ENCODE assay signal across 8 cellular contexts in the genomic region with DNA sequence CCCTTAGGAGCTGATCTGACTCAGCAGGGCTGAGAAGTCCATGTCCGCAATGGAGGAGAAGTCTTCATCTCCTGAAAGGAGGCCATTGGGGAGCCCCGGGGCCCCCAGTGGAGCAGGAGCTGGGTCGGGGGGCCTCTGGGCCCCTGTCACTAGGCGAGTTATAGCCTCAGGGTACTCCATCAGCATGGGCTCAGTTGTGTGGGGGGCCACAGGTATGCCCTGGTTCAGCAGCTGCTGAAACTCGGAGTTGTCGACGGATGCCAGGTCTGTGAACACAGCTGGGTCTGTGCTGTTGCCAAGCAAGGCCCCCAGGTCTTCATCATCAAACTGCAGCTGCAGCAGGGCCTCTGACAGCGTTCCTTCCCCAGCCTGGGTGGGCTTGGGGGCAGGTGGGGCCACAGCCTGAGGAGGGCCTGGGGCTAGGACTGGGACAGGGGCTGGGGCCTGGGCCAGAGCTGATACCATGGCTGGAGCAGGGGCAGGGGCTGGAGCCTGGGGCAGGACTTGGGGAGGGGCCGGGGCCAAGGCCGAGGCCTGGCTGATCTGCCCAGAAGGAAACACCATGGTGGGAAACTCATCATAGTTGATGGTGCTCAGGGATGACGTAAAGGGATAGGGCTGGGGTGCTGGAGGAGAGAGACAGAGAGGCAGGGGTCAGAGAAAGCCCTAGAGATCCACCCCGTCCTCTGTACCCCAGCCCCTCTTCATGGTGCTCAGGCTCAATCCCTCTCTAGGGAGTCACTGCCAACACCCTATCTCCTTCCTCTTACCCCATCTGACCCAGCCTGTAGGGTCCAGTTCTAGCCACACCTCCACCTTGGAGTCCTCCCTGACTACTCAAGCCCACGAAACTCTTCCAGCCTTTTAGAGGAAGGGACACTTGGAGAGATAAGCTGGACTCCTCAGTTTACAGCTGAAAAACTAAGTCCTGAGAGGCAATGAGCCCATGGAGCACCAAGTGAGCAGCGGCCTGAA. TPM values are rescaled to one million over a fixed set of nuclear protein-coding genes. Genes with fewer than 3 reads are reported as not detected.
DNase-seq lines count a peak whose midpoint lies in the region; ATAC-seq and TF ChIP-seq lines count a peak whose summit lies in the region.

No MANE protein-coding gene starts in this region.

- CTCF ChIA-PET in WTC11 (lab: Charles Lee), result interaction anchor here (1.2 to 5.0 kb wide), 4 partner anchors 9 to 205 kb away, joined by 3 to 23 read pairs (median 6); a partner anchor contains a TSS

- peaks cover 90% of the 10 kb centered on the region for H3K36me3 Mint-ChIP-seq in activated T-cell treated with anti-CD3 and anti-CD28 coated beads, Interleukin-2, amount 50 U/mL, for 24 hours (ENCODE audit: low read depth)
- peaks cover 53% of the 10 kb centered on the region for H3K36me3 Mint-ChIP-seq in WTC11
- H3K36me3 Mint-ChIP-seq in immature natural killer cell, result peaks cover 12 to 42% (median 33%) of the 10 kb centered on the region in 3 donors
- H3K36me3 Mint-ChIP-seq in stimulated activated naive B cell treated with anti-CD40 and anti-IgM and Interleukin-4, amounts not matched to agents 10 μg/mL and 1 μg/mL and 100 μg/mL, for 72 hours, result peaks cover 53 to 79% of the 10 kb centered on the region in 2 donors

- no peaks in the 10 kb centered on the region for H3K9me3 Mint-ChIP-seq in activated T-cell treated with anti-CD3 and anti-CD28 coated beads, Interleukin-2, amount 50 U/mL, for 24 hours
- no peaks in the 10 kb centered on the region for H3K9me3 Mint-ChIP-seq in WTC11
- H3K9me3 Mint-ChIP-seq in immature natural killer cell, result peaks cover 0 to 5% (median 0%) of the 10 kb centered on the region in 6 donors
- H3K9me3 Mint-ChIP-seq in stimulated activated naive B cell treated with anti-CD40 and anti-IgM and Interleukin-4, amounts not matched to agents 10 μg/mL and 1 μg/mL and 100 μg/mL, for 72 hours, result no peaks in the 10 kb centered on the region

- H3K27me3 Mint-ChIP-seq in activated T-cell treated with anti-CD3 and anti-CD28 coated beads, Interleukin-2, amount 50 U/mL, for 24 hours, result no peaks in the 10 kb centered on the region
- H3K27me3 Mint-ChIP-seq in WTC11 (ENCODE audit: low read depth), result no peaks in the 10 kb centered on the region
- peaks cover 52 to 62% (median 59%) of the 10 kb centered on the region in 3 donors for H3K27me3 Mint-ChIP-seq in immature natural killer cell (ENCODE audit: low read depth in 3 of 3)
- H3K27me3 Mint-ChIP-seq in stimulated activated naive B cell treated with anti-CD40 and anti-IgM and Interleukin-4, amounts not matched to agents 10 μg/mL and 1 μg/mL and 100 μg/mL, for 72 hours, result no peaks in the 10 kb centered on the region

- ATAC-seq in WTC11, result no peak
- ATAC-seq in stimulated activated naive B cell treated with anti-CD40 and anti-IgM and Interleukin-4, amounts not matched to agents 10 μg/mL and 1 μg/mL and 100 μg/mL, for 72 hours (replicated peaks), result no peak
- ATAC-seq in GM18498 (IDR thresholded peaks at IDR 0.05; ENCODE audit: unreplicated experiment), result no peak

- no peak overlapping the region for H3K4me3 Mint-ChIP-seq in activated T-cell treated with anti-CD3 and anti-CD28 coated beads, Interleukin-2, amount 50 U/mL, for 24 hours
- H3K4me3 Mint-ChIP-seq in WTC11, result no peak overlapping the region
- H3K4me3 Mint-ChIP-seq in immature natural killer cell, result peak overlapping the region in 2 of 5 donors; percentile 17 to 21
- peak overlapping the region in 1 of 2 donors; percentile 34 for H3K4me3 Mint-ChIP-seq in stimulated activated naive B cell treated with anti-CD40 and anti-IgM and Interleukin-4, amounts not matched to agents 10 μg/mL and 1 μg/mL and 100 μg/mL, for 72 hours

- peaks cover 74% of the 10 kb centered on the region for H3K4me1 Mint-ChIP-seq in activated T-cell treated with anti-CD3 and anti-CD28 coated beads, Interleukin-2, amount 50 U/mL, for 24 hours (ENCODE audit: low read depth)
- H3K4me1 Mint-ChIP-seq in WTC11 (peaks cover 21% of the 10 kb centered on the region), immature natural killer cell (peaks cover 57 to 83% of the 10 kb centered on the region in 2 donors)
- H3K4me1 Mint-ChIP-seq in stimulated activated naive B cell treated with anti-CD40 and anti-IgM and Interleukin-4, amounts not matched to agents 10 μg/mL and 1 μg/mL and 100 μg/mL, for 72 hours, result peaks cover 48 to 90% of the 10 kb centered on the region in 2 donors

- peak overlapping the region; percentile 97 for H3K27ac Mint-ChIP-seq in activated T-cell treated with anti-CD3 and anti-CD28 coated beads, Interleukin-2, amount 50 U/mL, for 24 hours
- no peak overlapping the region for H3K27ac Mint-ChIP-seq in WTC11
- H3K27ac Mint-ChIP-seq in immature natural killer cell, result peak overlapping the region; percentile 95 to 98 (median 97)
- H3K27ac Mint-ChIP-seq in stimulated activated naive B cell treated with anti-CD40 and anti-IgM and Interleukin-4, amounts not matched to agents 10 μg/mL and 1 μg/mL and 100 μg/mL, for 72 hours, result peak overlapping the region; percentile 97

- DNase-seq in activated T-cell treated with anti-CD3 and anti-CD28 coated beads, Interleukin-2, amount 50 U/mL, for 24 hours, result no peak
- DNase-seq in activated T-cell treated with anti-CD3 and anti-CD28 coated beads for 4 hours (no peak), WTC11 (ENCODE audit: low spot score) (no peak), immature natural killer cell (peak in 1 of 3 donors; percentile 15), iPS-NIHi7 (ENCODE audit: extremely low spot score) (no peak), NCI-H1105 treated with DMSO at 0.1 percent for 48 hours (lab: John Stamatoyannopoulos, UW) (no peak)
- DNase-seq in stimulated activated naive B cell treated with anti-CD40 and anti-IgM and Interleukin-4, amounts not matched to agents 10 μg/mL and 1 μg/mL and 100 μg/mL, for 72 hours, result no peak

- no peak for TF ChIP-seq CTCF in WTC11 (IDR thresholded peaks at IDR 0.05)

- POLR2A ChIA-PET in WTC11 (lab: Charles Lee), result interaction anchor here (2.7 to 3.0 kb wide), 3 partner anchors 8 to 16 kb away, joined by 9 to 20 read pairs (median 16); a partner anchor contains a TSS

TF ChIP-seq in WTC11, 78 proteins besides CTCF, POLR2A, EP300 and RAD21:
- TF ChIP-seq RORB (CRISPR knock-in tag; IDR thresholded peaks at IDR 0.05) (no peak), CREB1 (CRISPR knock-in tag; IDR thresholded peaks at IDR 0.05) (peak; percentile 32; the same call in 1 of the 2 replicates)
- TF ChIP-seq, protein P1, sequence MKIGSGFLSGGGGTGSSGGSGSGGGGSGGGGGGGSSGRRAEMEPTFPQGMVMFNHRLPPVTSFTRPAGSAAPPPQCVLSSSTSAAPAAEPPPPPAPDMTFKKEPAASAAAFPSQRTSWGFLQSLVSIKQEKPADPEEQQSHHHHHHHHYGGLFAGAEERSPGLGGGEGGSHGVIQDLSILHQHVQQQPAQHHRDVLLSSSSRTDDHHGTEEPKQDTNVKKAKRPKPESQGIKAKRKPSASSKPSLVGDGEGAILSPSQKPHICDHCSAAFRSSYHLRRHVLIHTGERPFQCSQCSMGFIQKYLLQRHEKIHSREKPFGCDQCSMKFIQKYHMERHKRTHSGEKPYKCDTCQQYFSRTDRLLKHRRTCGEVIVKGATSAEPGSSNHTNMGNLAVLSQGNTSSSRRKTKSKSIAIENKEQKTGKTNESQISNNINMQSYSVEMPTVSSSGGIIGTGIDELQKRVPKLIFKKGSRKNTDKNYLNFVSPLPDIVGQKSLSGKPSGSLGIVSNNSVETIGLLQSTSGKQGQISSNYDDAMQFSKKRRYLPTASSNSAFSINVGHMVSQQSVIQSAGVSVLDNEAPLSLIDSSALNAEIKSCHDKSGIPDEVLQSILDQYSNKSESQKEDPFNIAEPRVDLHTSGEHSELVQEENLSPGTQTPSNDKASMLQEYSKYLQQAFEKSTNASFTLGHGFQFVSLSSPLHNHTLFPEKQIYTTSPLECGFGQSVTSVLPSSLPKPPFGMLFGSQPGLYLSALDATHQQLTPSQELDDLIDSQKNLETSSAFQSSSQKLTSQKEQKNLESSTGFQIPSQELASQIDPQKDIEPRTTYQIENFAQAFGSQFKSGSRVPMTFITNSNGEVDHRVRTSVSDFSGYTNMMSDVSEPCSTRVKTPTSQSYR (CRISPR knock-in tag; IDR thresholded peaks at IDR 0.05), result peak; percentile 100

RNA-seq across cellular contexts. Expression of a gene that starts 8.1 kb away (rescaled TPM):
- 26.3 to 35.1 TPM (median 29.0 TPM) in 3 replicates for total RNA-seq in WTC11 (2021)
- polyA plus RNA-seq in immature natural killer cell, result 10 to 100 TPM; 38.5 to 88.4 (median 41.8) TPM

RNA-seq across cellular contexts. Expression of a gene that starts 16.8 kb away (rescaled TPM):
- 63.3 to 71.7 TPM (median 65.4 TPM) in 3 replicates for total RNA-seq in WTC11 (2021)
- 100 to 1,000 TPM; 166 to 430 (median 222) TPM for polyA plus RNA-seq in immature natural killer cell

RNA-seq across cellular contexts. Expression of a gene that starts 39.1 kb away (rescaled TPM):
- 44.6 to 51.6 TPM (median 45.8 TPM) in 3 replicates for total RNA-seq in WTC11 (2021)
- 10 to 100 TPM in 1 of 3 donors, under 1 TPM in 2; 0.14 to 11.7 (median 0.89) TPM for polyA plus RNA-seq in immature natural killer cell

RNA-seq across cellular contexts. Expression of a gene that starts 40.6 kb away (rescaled TPM):
- 46.1 to 56.1 TPM (median 52.8 TPM) in 3 replicates for total RNA-seq in WTC11 (2021)
- 10 to 100 TPM; 11.1 to 29.5 (median 12.3) TPM for polyA plus RNA-seq in immature natural killer cell

RNA-seq across cellular contexts. Expression of a gene that starts 57.4 kb away (rescaled TPM):
- 44.9 to 56.6 TPM (median 46.0 TPM) in 3 replicates for total RNA-seq in WTC11 (2021)
- 10 to 100 TPM; 41.8 to 49.4 (median 47.7) TPM for polyA plus RNA-seq in immature natural killer cell
